ENCODE assay signal across 8 cellular contexts in genomic region chr17:45311762-45312476, GRCh38. TPM values are rescaled to one million over a fixed set of nuclear protein-coding genes. Genes with fewer than 3 reads are reported as not detected.
A peak's percentile ranks its signal among the peaks of the same experiment; 100 is the strongest.
DNase-seq lines count a peak whose midpoint lies in the region; ATAC-seq, FAIRE-seq and TF ChIP-seq lines count a peak whose summit lies in the region.

No MANE protein-coding gene starts in this region.

- TF ChIP-seq RAD21 in K562 (CRISPR knock-in tag; conservative IDR thresholded peaks at IDR 0.05 in 1 of 2, IDR thresholded peaks at IDR 0.05 in 1 of 2) = no peak

- H3K79me2 ChIP-seq in K562 (ENCODE audit: control insufficient read depth, insufficient read depth, low read length) = peaks cover 86% of the 10 kb centered on the region

- no peak for TF ChIP-seq CTCF in K562 (IDR thresholded peaks at IDR 0.05 in 2 of 3, conservative IDR thresholded peaks at IDR 0.05 in 1 of 3; ENCODE audit: insufficient read depth in 2 of 3, low read depth in 1 of 3, low read length in 3 of 3)
- TF ChIP-seq CTCF in lower lobe of right lung (IDR thresholded peaks at IDR 0.05) = no peak

- CTCF ChIA-PET in K562 (lab: Yijun Ruan, JAX; ENCODE audit: low intra/inter-chr PET ratio) = no interaction called here

- WGBS in K562 (ENCODE audit: insufficient coverage, low coverage, missing lambda C conversion rate) = 67% methylated on average over 10 of the region's 10 CpGs

- no peak for FAIRE-seq in K562 (lab: Jason Lieb, UNC)
- FAIRE-seq in frontal cortex (lab: Jason Lieb, UNC) = no peak

- no peak overlapping the region for H3K4me2 ChIP-seq in K562 (ENCODE audit: insufficient read depth, low read length)

- intact Hi-C loops in K562 (cut with micrococcal nuclease) = loop anchor here (5.0 kb wide), 1 partner anchor 35 kb away; no protein-coding TSS in a partner anchor
- intact Hi-C loops in lower lobe of right lung (cut with DNase I) = no loop called here

- H3K9ac ChIP-seq in K562 (ENCODE audit: insufficient read depth in 1 of 2, low read depth in 2 of 2, low read length in 2 of 2) = peak overlapping the region in 1 of 2 experiments; percentile 84; a peak in 2 of 4 replicates

- TF ChIP-seq POLR2A in K562 (conservative IDR thresholded peaks at IDR 0.05) = no peak

- H3K27me3 ChIP-seq in K562 (ENCODE audit: control insufficient read depth in 2 of 2, insufficient read depth in 2 of 2, low read length in 2 of 2) (no peaks in the 10 kb centered on the region), lower lobe of right lung (ENCODE audit: low read depth) (no peaks in the 10 kb centered on the region)

- BruUV-seq in K562 (replicated peaks; lab: Mats Ljungman, UMichigan) = no TSS peak

- H3K9me3 ChIP-seq in K562 (replicated peaks; ENCODE audit: control insufficient read depth, insufficient read depth, low read depth, low read length) = no peaks in the 10 kb centered on the region
- no peaks in the 10 kb centered on the region for H3K9me3 ChIP-seq in lower lobe of right lung

- TF ChIP-seq EP300 in K562 (IDR thresholded peaks at IDR 0.05; ENCODE audit: low read length) = no peak

- DNase-seq in COLO668 (lab: John Stamatoyannopoulos, UW; ENCODE audit: unreplicated experiment) (peak; percentile 66), T-helper 2 cell (peak; percentile 20 to 95 (median 53)), K562 (ENCODE audit: extremely low read depth in 1 of 4, low spot score in 3 of 4) (peak in 1 of 4 experiments; percentile 43), lower lobe of right lung (peak; percentile 81), putamen (ENCODE audit: low spot score) (no peak), frontal cortex (ENCODE audit: low spot score in 2 of 2) (no peak)
- DNase-seq in stimulated activated CD8-positive, alpha-beta memory T cell treated with anti-CD3 and anti-CD28 coated beads, Interleukin-4, amount 100 ng/mL, for 48 hours = peak; percentile 89

- peaks cover 20% of the 10 kb centered on the region for H4K20me1 ChIP-seq in K562 (replicated peaks; ENCODE audit: control insufficient read depth, insufficient read depth, low read length)

- H3K36me3 ChIP-seq in K562 (ENCODE audit: control insufficient read depth, insufficient read depth, low read length) (peaks cover 11% of the 10 kb centered on the region; the same call in 2 of the 3 replicates), lower lobe of right lung (no peaks in the 10 kb centered on the region)

- H3K4me3 ChIP-seq in K562 (no peak overlapping the region), lower lobe of right lung (peak overlapping the region; percentile 37)

- no peaks in the 10 kb centered on the region for H3K9me1 ChIP-seq in K562 (ENCODE audit: control insufficient read depth, insufficient read depth, low read length)

- POLR2A ChIA-PET in K562 (lab: Yijun Ruan, JAX) = interaction anchor here (0.6 to 1.6 kb wide), 9 partner anchors 9 to 185 kb away, joined by 3 to 6 read pairs (median 4); no protein-coding TSS in a partner anchor

- no peak overlapping the region for H2AFZ ChIP-seq in K562 (ENCODE audit: low read depth, low read length)

- in situ Hi-C loops in K562 (cut with MboI) = no loop called here

- ATAC-seq in HG02642 (IDR thresholded peaks at IDR 0.05; ENCODE audit: poor library complexity, unreplicated experiment) (peak; percentile 23), K562 (no peak), lower lobe of right lung (peak; percentile 40 to 60)

- H3K27ac ChIP-seq in K562 (ENCODE audit: extremely low read depth, low read depth, low read length) (no peak overlapping the region), lower lobe of right lung (peak overlapping the region; percentile 88)

- H3K4me1 ChIP-seq in K562 (replicated peaks in 1 of 2; ENCODE audit: control insufficient read depth in 2 of 2, insufficient read depth in 2 of 2, low read length in 2 of 2) (peaks cover 32 to 37% of the 10 kb centered on the region in 2 experiments; a peak in 4 of 5 replicates), lower lobe of right lung (peaks cover 93% of the 10 kb centered on the region)

TF ChIP-seq in K562, 482 proteins besides CTCF, POLR2A, EP300 and RAD21:
- TF ChIP-seq ATF3 (IDR thresholded peaks at IDR 0.05) (peak; percentile 47; the same call in 1 of the 2 replicates), ATF3 (CRISPR knock-in tag; conservative IDR thresholded peaks at IDR 0.05) (no peak), SRF (CRISPR knock-in tag; IDR thresholded peaks at IDR 0.05) (no peak), SIX5 (IDR thresholded peaks at IDR 0.05; ENCODE audit: borderline replicate concordance in 1 of 2, insufficient read depth in 1 of 2, low read depth in 1 of 2, low read length in 2 of 2) (no peak), ETV1 (tag; conservative IDR thresholded peaks at IDR 0.05; ENCODE audit: low read depth) (0 out of 2 replicates have a peak, but pooled peaks have one; percentile 38), JUND (IDR thresholded peaks at IDR 0.05; ENCODE audit: borderline replicate concordance, low read depth, low read length) (peak; percentile 30; the same call in 1 of the 2 replicates), JUND (tag; IDR thresholded peaks at IDR 0.05; ENCODE audit: borderline replicate concordance, low read depth, low read length) (no peak), STAT5A (IDR thresholded peaks at IDR 0.05; ENCODE audit: borderline replicate concordance, low read length) (no peak)

RNA-seq across cellular contexts. Expression of gene MAP3K14, which starts 4.9 kb away (rescaled TPM):
- total RNA-seq in K562 (2011; cell fraction: chromatin; rRNA removed; ENCODE audit: low replicate concordance) = 11.9 and 31.3 TPM in 2 replicates
- total RNA-seq in K562 (2011; cell fraction: nucleolus; rRNA removed) = 14.3 and 19.3 TPM in 2 replicates
- 11.7 and 12.4 TPM in 2 replicates for total RNA-seq in K562 (2011; cell fraction: nucleoplasm; rRNA removed)
- total RNA-seq in K562 (2014; rRNA removed) = 2.9 and 4.8 TPM in 2 replicates
- total RNA-seq in K562 (2014; rRNA removed; fragmentation: Illumina TruSeq; extraction: Trizol) = 0.99 and 1.8 TPM in 2 replicates
- total RNA-seq in K562 (2015; rRNA removed; fragmentation: Illumina TruSeq; extraction: Trizol) = 3.2 and 3.5 TPM in 2 replicates
- total RNA-seq in K562 (2021) = 7.9 and 8.7 TPM in 2 replicates
- polyA plus RNA-seq in K562 (2011; rRNA removed) = 5.3 and 7.5 TPM in 2 replicates
- polyA plus RNA-seq in K562 (2011; cell fraction: cytosol; rRNA removed) = 6.5 and 9.0 TPM in 2 replicates
- polyA plus RNA-seq in K562 (2011; cell fraction: nucleus; rRNA removed) = 16.1 and 28.3 TPM in 2 replicates
- polyA plus RNA-seq in K562 (2012) = 3.6 and 5.4 TPM in 2 replicates
- 3.7 and 3.9 TPM in 2 replicates for polyA plus RNA-seq in K562 (2014; fragmentation: Illumina TruSeq; extraction: Trizol)
- under 1 TPM; 0.45 to 0.56 TPM for polyA plus RNA-seq in K562 (2014; fragmentation: Nextera tagmentation; extraction: Ambion mirVana)
- 4.9 TPM in 2 replicates for polyA plus RNA-seq in K562 (2014; rRNA removed)
- 3.2 and 6.0 TPM in 2 replicates for polyA minus RNA-seq in K562 (2011; rRNA and poly(A)+ RNA removed)
- 4.9 and 5.2 TPM in 2 replicates for polyA minus RNA-seq in K562 (2011; cell fraction: cytosol; rRNA and poly(A)+ RNA removed)
- polyA minus RNA-seq in K562 (2011; cell fraction: nucleus; rRNA and poly(A)+ RNA removed) = 7.8 and 8.2 TPM in 2 replicates
- total RNA-seq in lower lobe of right lung = 9.3 TPM
- 0.82 TPM for total RNA-seq in frontal cortex

RNA-seq across cellular contexts. Expression of gene SPATA32, which starts 50.0 kb away (rescaled TPM):
- total RNA-seq in K562 (2011; cell fraction: chromatin; rRNA removed; ENCODE audit: low replicate concordance) = 0.30 and 0.49 TPM in 2 replicates
- total RNA-seq in K562 (2011; cell fraction: nucleolus; rRNA removed) = 0.17 and 0.26 TPM in 2 replicates
- total RNA-seq in K562 (2011; cell fraction: nucleoplasm; rRNA removed) = 0.29 TPM in 1 of 2 replicates, not detected in the other
- total RNA-seq in K562 (2014; rRNA removed) = not detected in 2 replicates
- total RNA-seq in K562 (2014; rRNA removed; fragmentation: Illumina TruSeq; extraction: Trizol) = not detected in 2 replicates
- total RNA-seq in K562 (2015; rRNA removed; fragmentation: Illumina TruSeq; extraction: Trizol) = not detected in 2 replicates
- total RNA-seq in K562 (2021) = not detected in 2 replicates
- not detected in 2 replicates for polyA plus RNA-seq in K562 (2011; rRNA removed)
- not detected in 2 replicates for polyA plus RNA-seq in K562 (2011; cell fraction: cytosol; rRNA removed)
- not detected in 2 replicates for polyA plus RNA-seq in K562 (2011; cell fraction: nucleus; rRNA removed)
- polyA plus RNA-seq in K562 (2012) = 0.18 and 0.30 TPM in 2 replicates
- not detected in 2 replicates for polyA plus RNA-seq in K562 (2014; fragmentation: Illumina TruSeq; extraction: Trizol)
- under 1 TPM; 0.03 to 0.06 TPM for polyA plus RNA-seq in K562 (2014; fragmentation: Nextera tagmentation; extraction: Ambion mirVana)
- polyA plus RNA-seq in K562 (2014; rRNA removed) = not detected in 2 replicates
- not detected in 2 replicates for polyA minus RNA-seq in K562 (2011; rRNA and poly(A)+ RNA removed)
- not detected in 2 replicates for polyA minus RNA-seq in K562 (2011; cell fraction: cytosol; rRNA and poly(A)+ RNA removed)
- polyA minus RNA-seq in K562 (2011; cell fraction: nucleus; rRNA and poly(A)+ RNA removed) = not detected in 2 replicates
- not detected for total RNA-seq in lower lobe of right lung
- not detected for total RNA-seq in frontal cortex

Comparison
In these comparisons a context has a peak if more than half of its experiments do, and no peak if none do; other contexts are left out.
1. DNase-seq: peak in COLO668 (single experiment), T-helper 2 cell (5 of 5), lower lobe of right lung (single experiment) and stimulated activated CD8-positive, alpha-beta memory T cell treated with anti-CD3 and anti-CD28 coated beads, Interleukin-4, amount 100 ng/mL, for 48 hours (single experiment); none in putamen (single experiment) and frontal cortex (0 of 2).